ENCODE assay signal across 9 cellular contexts in the genomic region with DNA sequence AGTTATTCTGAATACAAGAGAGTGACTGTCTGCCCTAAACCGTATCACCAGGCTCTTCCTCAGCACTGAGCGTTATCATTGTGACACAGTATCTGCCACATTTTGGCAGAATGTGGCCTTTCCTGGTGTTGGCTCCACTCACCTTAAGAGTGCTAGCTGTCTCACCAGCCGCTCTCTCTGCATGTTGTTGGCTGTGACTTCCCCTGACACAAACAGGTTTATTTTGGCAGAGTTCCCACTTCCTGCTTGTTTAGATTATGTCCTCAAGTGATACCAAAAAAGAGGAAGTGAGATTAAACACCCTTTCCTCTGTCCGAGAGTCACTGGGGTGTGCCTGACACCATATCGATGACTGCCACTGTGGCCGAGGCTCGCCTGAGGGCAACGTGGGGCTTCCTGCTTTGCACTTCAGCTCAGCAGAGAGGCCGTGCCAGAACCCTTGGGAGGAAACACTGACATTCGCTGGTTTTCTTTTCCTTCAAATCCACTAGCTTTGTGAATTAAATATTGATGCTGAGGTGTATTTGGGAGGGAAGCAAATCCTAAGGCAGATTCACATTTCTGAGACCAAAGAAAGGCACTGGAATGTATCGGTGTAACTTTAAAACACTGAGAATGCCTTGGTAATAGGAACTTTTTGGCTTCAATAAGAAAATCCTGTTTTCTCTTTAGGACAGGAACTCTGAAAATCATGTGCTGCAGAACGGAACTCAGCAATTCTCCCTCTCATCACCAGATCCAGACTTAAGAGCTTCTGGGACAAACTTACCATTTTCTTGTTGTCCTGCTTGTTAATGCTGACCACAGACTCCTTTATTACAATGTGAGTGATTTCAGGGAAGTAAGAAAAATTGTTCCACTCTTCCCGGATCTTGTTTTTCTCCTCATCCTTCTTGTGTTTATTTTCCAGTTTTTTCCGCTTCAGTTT.
DNase-seq lines count a peak whose midpoint lies in the region; ATAC-seq lines count a peak whose summit lies in the region.
"Had no signal": no experiment of that assay in that cellular context is flagged by ENCODE, and none has a peak within 500 bp of the region (broad histone marks: within the 10 kb centered on the region; RNA-seq: fewer than 3 reads in every experiment).

No MANE protein-coding gene starts in this region.

- ATAC-seq in GM18519 (IDR thresholded peaks at IDR 0.05; ENCODE audit: low FRiP score, unreplicated experiment) (peak; percentile 99), HG02798 (IDR thresholded peaks at IDR 0.05; ENCODE audit: poor library complexity, unreplicated experiment) (peak; percentile 100)
- ATAC-seq: Panc1 had no signal

- DNase-seq in NCI-H748 treated with DMSO at 0.1 percent for 48 hours (lab: John Stamatoyannopoulos, UW) = peak; percentile 12
- peak; percentile 40 to 44 for DNase-seq in activated T-cell treated with anti-CD3 and anti-CD28 coated beads, Interleukin-2, amount 50 U/mL, for 48 hours
- DNase-seq in islet precursor cell = peak; percentile 47
- DNase-seq in stimulated activated CD8-positive, alpha-beta memory T cell treated with anti-CD3 and anti-CD28 coated beads, Interleukin-4, amount 100 ng/mL, for 24 hours (ENCODE audit: low read depth) = peak; percentile 31
- no peak for DNase-seq in effector CD8-positive, alpha-beta T cell (lab: John Stamatoyannopoulos, UW)
- DNase-seq in NCI-H524 (lab: John Stamatoyannopoulos, UW) = no peak

Comparison
In these comparisons a context has a peak if more than half of its experiments do, and no peak if none do; other contexts are left out.
1. DNase-seq: peak in NCI-H748 treated with DMSO at 0.1 percent for 48 hours (single experiment), activated T-cell treated with anti-CD3 and anti-CD28 coated beads, Interleukin-2, amount 50 U/mL, for 48 hours (2 of 2), islet precursor cell (single experiment) and stimulated activated CD8-positive, alpha-beta memory T cell treated with anti-CD3 and anti-CD28 coated beads, Interleukin-4, amount 100 ng/mL, for 24 hours (single experiment); none in effector CD8-positive, alpha-beta T cell (single experiment) and NCI-H524 (0 of 2).